ENCODE assay signal across 1 cellular context in genomic region chr7:74063223-74063641, GRCh38.
A peak's percentile ranks its signal among the peaks of the same experiment; 100 is the strongest.
TF ChIP-seq lines count a peak whose summit lies in the region.

No MANE protein-coding gene starts in this region.

TF ChIP-seq in K562, 482 proteins besides CTCF, POLR2A, EP300 and RAD21:
- TF ChIP-seq ZNF232 (CRISPR knock-in tag; IDR thresholded peaks at IDR 0.05) (no peak), ATF7 (IDR thresholded peaks at IDR 0.05) (no peak), KAT2B (IDR thresholded peaks at IDR 0.05; ENCODE audit: low read depth, low read length) (no peak), ZNF655 (CRISPR knock-in tag; IDR thresholded peaks at IDR 0.05) (no peak), PRMT5 (CRISPR knock-in tag; IDR thresholded peaks at IDR 0.05) (0 out of 2 replicates have a peak, but pooled peaks have one; percentile 39), EWSR1 (IDR thresholded peaks at IDR 0.05; ENCODE audit: borderline replicate concordance, low read depth, partially characterized antibody) (no peak), ZNF766 (CRISPR knock-in tag; conservative IDR thresholded peaks at IDR 0.05) (no peak), NONO (IDR thresholded peaks at IDR 0.05; ENCODE audit: low read depth in 2 of 2, low read length in 1 of 2) (no peak)
TF ChIP-seq in K562: peak in this region for 1.
